Comparison of ENCODE assay signal across 17 cellular contexts in genomic region chr9:70588999-70589398, GRCh38.
DNase-seq lines count a peak whose midpoint lies in the region; ATAC-seq and TF ChIP-seq lines count a peak whose summit lies in the region.
"Had no signal": no experiment of that assay in that cellular context is flagged by ENCODE, and none has a peak within 500 bp of the region (broad histone marks: within the 10 kb centered on the region; RNA-seq: fewer than 3 reads in every experiment).

No MANE protein-coding gene starts in this region.

- H3K9me3 ChIP-seq in left ventricle myocardium inferior (replicated peaks) (no peaks in the 10 kb centered on the region), hepatocyte (ENCODE audit: low read depth) (no peaks in the 10 kb centered on the region), sigmoid colon (no peaks in the 10 kb centered on the region), aorta (ENCODE audit: control insufficient read depth, low read length) (no peaks in the 10 kb centered on the region)

- H3K79me2 ChIP-seq in hepatocyte = no peaks in the 10 kb centered on the region

- H3K36me3 ChIP-seq in left ventricle myocardium inferior (no peaks in the 10 kb centered on the region), hepatocyte (replicated peaks; ENCODE audit: insufficient read depth, low read depth) (no peaks in the 10 kb centered on the region), sigmoid colon (no peaks in the 10 kb centered on the region), aorta (ENCODE audit: control insufficient read depth in 1 of 2, insufficient read depth in 2 of 2, low read length in 1 of 2) (no peaks in the 10 kb centered on the region)

- DNase-seq in left ventricle myocardium inferior (no peak), Right ventricle myocardium superior (no peak), hepatocyte (ENCODE audit: low spot score) (no peak), sigmoid colon (no peak), aorta (no peak), NCI-H1092 treated with DMSO at 0.1 percent for 48 hours (lab: John Stamatoyannopoulos, UW) (no peak), CD1c-positive myeloid dendritic cell (ENCODE audit: extremely low spot score) (no peak), NCI-H69 (lab: John Stamatoyannopoulos, UW) (no peak)
- DNase-seq: activated CD4-positive, alpha-beta T cell treated with anti-CD3 and anti-CD28 coated beads for 4 hours; activated naive CD4-positive, alpha-beta T cell treated with anti-CD3 and anti-CD28 coated beads for 36 hours; CD4-positive, alpha-beta memory T cell; endodermal cell; glutamatergic neuron; natural killer cell; NCI-H2171; T-helper 9 cell had no signal

- H3K4me3 ChIP-seq in left ventricle myocardium inferior (no peak overlapping the region), hepatocyte (no peak overlapping the region), sigmoid colon (no peak overlapping the region), aorta (ENCODE audit: low read length in 2 of 2) (no peak overlapping the region)

- no peak overlapping the region for H2AFZ ChIP-seq in hepatocyte

- TF ChIP-seq POLR2A in sigmoid colon (IDR thresholded peaks at IDR 0.05) = no peak

- no peak overlapping the region for H3K4me2 ChIP-seq in hepatocyte

- H3K27ac ChIP-seq in left ventricle myocardium inferior (replicated peaks) (peak overlapping the region; percentile 88), hepatocyte (peak overlapping the region; percentile 84), sigmoid colon (peak overlapping the region; percentile 84 to 95 (median 88)), aorta (ENCODE audit: low read depth in 1 of 2, low read length in 2 of 2) (peak overlapping the region; percentile 94 to 96)

- intact Hi-C loops in left ventricle myocardium inferior (cut with micrococcal nuclease) = no loop called here
- intact Hi-C loops in Right ventricle myocardium superior (cut with DNase I) = loop anchor here (5.0 kb wide), 1 partner anchor 97 kb away; no protein-coding TSS in a partner anchor
- intact Hi-C loops in sigmoid colon (cut with DNase I) = loop anchor here (2.0 kb wide), 1 partner anchor 108 kb away; no protein-coding TSS in a partner anchor
- intact Hi-C loops in aorta (cut with DNase I) = loop anchor here (2.0 to 5.0 kb wide), 3 partner anchors 86 to 177 kb away; partner anchors contain the start of gene KLF9 (in 1 of the 2)

- WGBS in hepatocyte (ENCODE audit: low lambda C conversion rate, missing lambda C conversion rate) = 94% methylated on average over 4 of the region's 4 CpGs
- 87 to 91% methylated on average over 4 of the region's 4 CpGs for WGBS in sigmoid colon, 2 donors
- WGBS in aorta, 2 donors = 74 to 78% methylated on average over 4 of the region's 4 CpGs

- H3K27me3 ChIP-seq in left ventricle myocardium inferior (ENCODE audit: low read depth) = no peaks in the 10 kb centered on the region
- H3K27me3 ChIP-seq in hepatocyte = no peaks in the 10 kb centered on the region
- no peaks in the 10 kb centered on the region for H3K27me3 ChIP-seq in sigmoid colon
- H3K27me3 ChIP-seq in aorta (ENCODE audit: control insufficient read depth in 1 of 2, insufficient read depth in 2 of 2, low read length in 1 of 2) = no peaks in the 10 kb centered on the region

- ATAC-seq in Right ventricle myocardium superior (ENCODE audit: poor library complexity) (no peak), aorta (ENCODE audit: low FRiP score) (no peak)
- ATAC-seq: natural killer cell; stimulated activated effector memory CD8-positive, alpha-beta T cell treated with anti-CD3 and anti-CD28 coated beads, Interleukin-12 subunit alpha, Interleukin-12 subunit beta, amount 100 ng/mL, for 72 hours had no signal

- no peaks in the 10 kb centered on the region for H4K20me1 ChIP-seq in hepatocyte (ENCODE audit: insufficient read depth, poor library complexity, severe bottlenecking)

- no peaks in the 10 kb centered on the region for H3K9me2 ChIP-seq in hepatocyte (replicated peaks; ENCODE audit: insufficient read depth)

- TF ChIP-seq CTCF in left ventricle myocardium inferior (IDR thresholded peaks at IDR 0.05; ENCODE audit: borderline replicate concordance) (no peak), hepatocyte (IDR thresholded peaks at IDR 0.05; ENCODE audit: poor library complexity) (no peak), sigmoid colon (IDR thresholded peaks at IDR 0.05) (no peak)

- TF ChIP-seq EP300 in sigmoid colon (IDR thresholded peaks at IDR 0.05) = no peak

- H3K4me1 ChIP-seq in left ventricle myocardium inferior (peaks cover 63% of the 10 kb centered on the region), hepatocyte (ENCODE audit: insufficient read depth) (peaks cover 27% of the 10 kb centered on the region), sigmoid colon (peaks cover 0 to 65% (median 53%) of the 10 kb centered on the region in 4 donors), aorta (ENCODE audit: control insufficient read depth in 1 of 2, insufficient read depth in 2 of 2, low read length in 2 of 2) (peaks cover 14 to 17% of the 10 kb centered on the region in 2 donors)
